ENCODE assay signal across 16 cellular contexts in the genomic region with DNA sequence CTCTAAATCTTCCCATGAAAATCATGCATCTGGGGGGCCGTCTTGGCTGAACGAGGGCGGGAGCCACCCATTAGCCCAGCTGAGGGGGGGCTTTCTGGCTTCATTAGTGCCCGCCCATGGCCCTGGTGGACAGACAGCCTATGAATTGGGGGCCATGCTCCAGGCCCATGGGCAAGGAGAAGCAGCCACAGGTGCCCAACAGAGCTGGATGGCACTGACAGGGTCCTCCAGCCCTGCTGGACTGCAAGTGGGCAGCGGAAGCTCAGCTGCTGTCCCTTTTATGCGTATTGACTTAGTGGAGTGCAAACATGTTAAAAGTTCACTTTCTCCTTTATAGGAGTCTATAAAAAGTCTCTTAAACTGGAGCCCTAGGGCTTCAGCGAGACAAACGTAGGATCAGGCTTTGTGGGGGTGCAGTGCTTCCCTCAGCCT.
"Had no signal": no experiment of that assay in that cellular context is flagged by ENCODE, and none has a peak within 500 bp of the region (broad histone marks: within the 10 kb centered on the region; RNA-seq: fewer than 3 reads in every experiment).

No MANE protein-coding gene starts in this region.

- H3K9me3 ChIP-seq: colonic mucosa, thyroid gland had no signal

- H3K4me1 ChIP-seq: thyroid gland had no signal

- ATAC-seq: activated T-cell treated with anti-CD3 and anti-CD28 coated beads, Interleukin-2, amount 50 U/mL, for 72 hours; left ventricle myocardium superior had no signal

- H3K27me3 Mint-ChIP-seq: activated CD4-positive, alpha-beta memory T cell treated with anti-CD3 and anti-CD28 coated beads, Interleukin-2, amount 10 ng/mL, durations not matched to agents 7 days and 5 days; central memory CD8-positive, alpha-beta T cell had no signal

- H3K27ac Mint-ChIP-seq: activated CD4-positive, alpha-beta memory T cell treated with anti-CD3 and anti-CD28 coated beads, Interleukin-2, amount 10 ng/mL, durations not matched to agents 7 days and 5 days; activated T-cell treated with anti-CD3 and anti-CD28 coated beads, Interleukin-2, amount 50 U/mL, for 72 hours had no signal

- H3K36me3 ChIP-seq: brain microvascular endothelial cell, colonic mucosa, thyroid gland had no signal

- H3K27ac ChIP-seq: brain microvascular endothelial cell, colonic mucosa, thyroid gland had no signal

- H3K9me3 Mint-ChIP-seq: activated CD4-positive, alpha-beta memory T cell treated with anti-CD3 and anti-CD28 coated beads, Interleukin-2, amount 10 ng/mL, durations not matched to agents 7 days and 5 days; activated T-cell treated with anti-CD3 and anti-CD28 coated beads, Interleukin-2, amount 50 U/mL, for 72 hours; central memory CD8-positive, alpha-beta T cell had no signal

- H3K27me3 ChIP-seq: brain microvascular endothelial cell, colonic mucosa, thyroid gland had no signal

- H3K4me3 Mint-ChIP-seq: activated CD4-positive, alpha-beta memory T cell treated with anti-CD3 and anti-CD28 coated beads, Interleukin-2, amount 10 ng/mL, durations not matched to agents 7 days and 5 days; activated T-cell treated with anti-CD3 and anti-CD28 coated beads, Interleukin-2, amount 50 U/mL, for 72 hours; central memory CD8-positive, alpha-beta T cell had no signal

- H3K4me1 Mint-ChIP-seq: central memory CD8-positive, alpha-beta T cell had no signal

- DNase-seq: activated CD4-positive, alpha-beta memory T cell treated with anti-CD3 and anti-CD28 coated beads, Interleukin-2, amount 10 ng/mL, durations not matched to agents 7 days and 5 days; activated CD4-positive, alpha-beta T cell treated with anti-CD3 and anti-CD28 coated beads for 48 hours; activated gamma-delta T cell treated with Interleukin-2 at 50 U/mL for 16 hours; activated T-cell treated with anti-CD3 and anti-CD28 coated beads, Interleukin-2, amount 50 U/mL, for 72 hours; anterior cingulate cortex; brain microvascular endothelial cell; colonic mucosa; erythroblast; left ventricle myocardium superior; mesendoderm; occipital lobe; retina; stimulated activated CD4-positive, alpha-beta T cell treated with anti-CD3 and anti-CD28 coated beads, Interleukin-2, amount 100 ng/mL, for 24 hours; stimulated activated naive CD4-positive, alpha-beta T cell treated with Interleukin-2 at 50 U/mL for 16 hours; thyroid gland had no signal

- H3K4me3 ChIP-seq: colonic mucosa, thyroid gland had no signal
